8 cellular contexts compared by ENCODE assay signal in genomic region chr17:48048321-48049140, GRCh38. TPM values are rescaled to one million over a fixed set of nuclear protein-coding genes. Genes with fewer than 3 reads are reported as not detected.
DNase-seq lines count a peak whose midpoint lies in the region; ATAC-seq and TF ChIP-seq lines count a peak whose summit lies in the region.

Gene NFE2L1, plus strand, starts transcription at chr17:48048359. Its CDS starts 2,760 bp downstream, at chr17:48051119.

- H3K9me3 Mint-ChIP-seq in osteocyte (ENCODE audit: unreplicated experiment) = no peaks in the 10 kb centered on the region

- no peaks in the 10 kb centered on the region for H3K27me3 ChIP-seq in adipocyte (replicated peaks; ENCODE audit: control insufficient read depth, insufficient read depth, low read length)

- peak within 1 kb of the TSS; percentile 93 for H3K4me3 Mint-ChIP-seq in osteocyte (ENCODE audit: unreplicated experiment)

- H3K4me1 ChIP-seq in adipocyte (ENCODE audit: control insufficient read depth, insufficient read depth, low read length) = peaks cover 63% of the 10 kb centered on the region

- peak; percentile 76 for TF ChIP-seq POLR2A in GM19193 (IDR thresholded peaks at IDR 0.05; ENCODE audit: extremely low read depth, insufficient read depth, insufficient read length)

- H3K27me3 Mint-ChIP-seq in osteocyte (ENCODE audit: unreplicated experiment) = no peaks in the 10 kb centered on the region

- DNase-seq in DMS 273 treated with DMSO at 0.1 percent for 48 hours (lab: John Stamatoyannopoulos, UW) (peak; percentile 68), NOMO-1 (lab: John Stamatoyannopoulos, UW; ENCODE audit: unreplicated experiment in 2 of 2) (peak; percentile 80 to 92), adipocyte (ENCODE audit: low read depth) (peak; percentile 96), Right ventricle myocardium superior (peak; percentile 95), osteocyte (ENCODE audit: extremely low spot score, unreplicated experiment) (peak; percentile 91), middle frontal gyrus (ENCODE audit: extremely low spot score, low spot score) (no peak)

- ATAC-seq in HG03342 (IDR thresholded peaks at IDR 0.05; ENCODE audit: unreplicated experiment) (peak; percentile 33), Right ventricle myocardium superior (ENCODE audit: poor library complexity) (peak; percentile 73)

- H3K4me1 Mint-ChIP-seq in osteocyte (ENCODE audit: unreplicated experiment) = peaks cover 57% of the 10 kb centered on the region

- peak within 1 kb of the TSS; percentile 99 for H3K4me3 ChIP-seq in adipocyte (ENCODE audit: low read length)

- peaks cover 6% of the 10 kb centered on the region for H3K36me3 ChIP-seq in adipocyte (ENCODE audit: control insufficient read depth, insufficient read depth, low read length, severe bottlenecking)

- peak within 1 kb of the TSS; percentile 100 for H3K27ac Mint-ChIP-seq in osteocyte (ENCODE audit: unreplicated experiment)

- intact Hi-C loops in Right ventricle myocardium superior (cut with DNase I) = no loop called here

- peak within 1 kb of the TSS; percentile 99 for H3K9ac ChIP-seq in adipocyte (ENCODE audit: low read length)

- no peak for TF ChIP-seq CTCF in osteocyte (IDR thresholded peaks at IDR 0.05)

- H3K9me3 ChIP-seq in adipocyte (ENCODE audit: control insufficient read depth, low read length) = no peaks in the 10 kb centered on the region

- peaks cover 6% of the 10 kb centered on the region for H3K36me3 Mint-ChIP-seq in osteocyte (ENCODE audit: unreplicated experiment)

RNA-seq across cellular contexts. Expression of gene NFE2L1, which starts in this region (rescaled TPM):
- total RNA-seq in Right ventricle myocardium superior (911 TPM), osteocyte (250 and 278 TPM in 2 replicates)
